14 cellular contexts compared by ENCODE assay signal in the genomic region with DNA sequence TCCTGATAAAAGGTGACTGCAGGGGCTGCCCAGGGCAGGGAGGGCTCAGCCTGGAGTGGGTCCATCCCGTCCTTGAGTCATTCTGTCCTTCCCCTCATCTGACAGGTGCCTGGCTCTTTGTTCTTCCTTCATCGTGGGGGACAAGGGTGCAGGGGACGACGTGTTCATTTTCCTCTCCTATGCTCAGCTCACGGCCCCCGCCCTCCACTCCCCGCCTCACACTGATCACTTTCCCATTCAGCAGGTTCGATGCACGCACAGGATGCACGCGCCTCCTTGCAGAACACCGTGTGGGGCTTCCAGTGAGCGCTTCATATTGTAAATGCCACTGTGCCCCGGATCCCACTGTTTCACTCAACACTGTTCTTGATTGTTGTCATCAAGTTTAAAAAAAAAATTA. TPM values are rescaled to one million over a fixed set of nuclear protein-coding genes. Genes with fewer than 3 reads are reported as not detected.
"Had no signal": no experiment of that assay in that cellular context is flagged by ENCODE, and none has a peak within 500 bp of the region (broad histone marks: within the 10 kb centered on the region; RNA-seq: fewer than 3 reads in every experiment).

No MANE protein-coding gene starts in this region.

- H3K36me3 Mint-ChIP-seq: activated naive CD8-positive, alpha-beta T cell treated with anti-CD3 and anti-CD28 coated beads for 36 hours had no signal

- H3K9me3 ChIP-seq: gastrocnemius medialis, mucosa of descending colon, thoracic aorta had no signal

- H3K4me1 ChIP-seq: gastrocnemius medialis had no signal

- H3K4me1 Mint-ChIP-seq: activated naive CD8-positive, alpha-beta T cell treated with anti-CD3 and anti-CD28 coated beads for 36 hours; naive thymus-derived CD4-positive, alpha-beta T cell; stimulated activated naive CD8-positive, alpha-beta T cell treated with anti-CD3 and anti-CD28 coated beads, Interleukin-15, amount 100 ng/mL, for 72 hours had no signal

- H3K4me3 ChIP-seq: gastrocnemius medialis, mucosa of descending colon, thoracic aorta had no signal

- H3K27ac ChIP-seq: brain microvascular endothelial cell, gastrocnemius medialis, thoracic aorta, WERI-Rb-1 had no signal

- H3K27ac Mint-ChIP-seq: activated naive CD8-positive, alpha-beta T cell treated with anti-CD3 and anti-CD28 coated beads for 36 hours; activated T-cell treated with anti-CD3 and anti-CD28 coated beads, Interleukin-2, amount 50 U/mL, for 24 hours; naive thymus-derived CD4-positive, alpha-beta T cell had no signal

- ATAC-seq: gastrocnemius medialis; naive thymus-derived CD4-positive, alpha-beta T cell; right cardiac atrium; SK-N-SH treated with all-trans-retinoic acid at 6 μM for 48 hours; stimulated activated naive CD8-positive, alpha-beta T cell treated with anti-CD3 and anti-CD28 coated beads, Interleukin-15, amount 100 ng/mL, for 72 hours had no signal

- H3K4me3 Mint-ChIP-seq: activated naive CD8-positive, alpha-beta T cell treated with anti-CD3 and anti-CD28 coated beads for 36 hours; activated T-cell treated with anti-CD3 and anti-CD28 coated beads, Interleukin-2, amount 50 U/mL, for 24 hours; naive thymus-derived CD4-positive, alpha-beta T cell; stimulated activated naive CD8-positive, alpha-beta T cell treated with anti-CD3 and anti-CD28 coated beads, Interleukin-15, amount 100 ng/mL, for 72 hours had no signal

- H3K36me3 ChIP-seq: brain microvascular endothelial cell, gastrocnemius medialis, thoracic aorta, WERI-Rb-1 had no signal

- DNase-seq: activated CD4-positive, alpha-beta T cell treated with anti-CD3 and anti-CD28 coated beads, Interleukin-2, amount 50 U/mL, for 48 hours; activated naive CD8-positive, alpha-beta T cell treated with anti-CD3 and anti-CD28 coated beads for 36 hours; activated T-cell treated with anti-CD3 and anti-CD28 coated beads, Interleukin-2, amount 50 U/mL, for 24 hours; brain microvascular endothelial cell; effector CD8-positive, alpha-beta T cell; gastrocnemius medialis; naive thymus-derived CD4-positive, alpha-beta T cell; right cardiac atrium; stimulated activated naive CD8-positive, alpha-beta T cell treated with anti-CD3 and anti-CD28 coated beads, Interleukin-15, amount 100 ng/mL, for 72 hours; WERI-Rb-1 had no signal

RNA-seq across cellular contexts. Expression of a gene that starts 32.7 kb away (rescaled TPM):
- total RNA-seq: activated naive CD8-positive, alpha-beta T cell treated with anti-CD3 and anti-CD28 coated beads for 36 hours; T-helper 1 cell treated with Interleukin-12 subunit alpha and Interleukin-12 subunit beta and Interleukin-4 antibody, amounts not matched to agents 30 ng/mL and 1 ng/mL, for 36 hours had no signal
- polyA plus RNA-seq: naive thymus-derived CD4-positive, alpha-beta T cell had no signal
